8 cellular contexts compared by ENCODE assay signal in genomic region chr22:40498454-40499186, GRCh38.
DNase-seq lines count a peak whose midpoint lies in the region; ATAC-seq and TF ChIP-seq lines count a peak whose summit lies in the region.

No MANE protein-coding gene starts in this region.

- in situ Hi-C loops in GM23248 (cut with MboI) (no loop called here), Panc1 (cut with HindIII; ENCODE audit: low pct_unique_long_range_greater_than_20kb, low sequenced_read_pairs) (no loop called here)

- no peak overlapping the region for H2AFZ ChIP-seq in GM23248

- H3K79me2 ChIP-seq in GM23248 (ENCODE audit: insufficient read depth) = peaks cover 57% of the 10 kb centered on the region

- no peaks in the 10 kb centered on the region for H3K9me2 ChIP-seq in GM23248 (ENCODE audit: insufficient read depth)

- H3K4me3 ChIP-seq in GM23248 (peak overlapping the region; percentile 38), Panc1 (ENCODE audit: low read depth in 2 of 2, low read length in 2 of 2) (no peak overlapping the region), skin epidermis (no peak overlapping the region)

- H3K27me3 ChIP-seq in GM23248 (replicated peaks; ENCODE audit: insufficient read depth) (no peaks in the 10 kb centered on the region), Panc1 (ENCODE audit: control insufficient read depth, insufficient read depth, low read length) (no peaks in the 10 kb centered on the region)

- ATAC-seq in Panc1 (peak; percentile 97), HG02973 (IDR thresholded peaks at IDR 0.05; ENCODE audit: unreplicated experiment) (no peak)

- DNase-seq in GM23248 (peak; percentile 89), Panc1 (ENCODE audit: low read depth, low spot score) (peak; percentile 98), fibroblast of peridontal ligament (ENCODE audit: extremely low read depth) (peak; percentile 41), OCI-M1 (lab: John Stamatoyannopoulos, UW) (no peak), NCI-H1436 treated with DMSO at 0.1 percent for 48 hours (lab: John Stamatoyannopoulos, UW) (no peak)
- no peak for DNase-seq in effector CD4-positive, alpha-beta T cell

- CTCF ChIA-PET in Panc1 (lab: Charles Lee) = interaction anchor here (0.5 kb wide), 1 partner anchor 27 kb away, joined by 3 read pairs; no protein-coding TSS in a partner anchor

- 2 to 10% methylated on average over 6 of the region's 6 CpGs for WGBS in GM23248 (ENCODE audit: low coverage in 1 of 2, low lambda C conversion rate in 2 of 2, missing lambda C conversion rate in 2 of 2), 2 experiments

- TSS peak; percentile 74 for BruUV-seq in Panc1 (replicated peaks; lab: Mats Ljungman, UMichigan)

- H3K4me1 ChIP-seq in GM23248 (ENCODE audit: insufficient read depth) (peaks cover 43% of the 10 kb centered on the region), Panc1 (ENCODE audit: control insufficient read depth, insufficient read depth, low read length) (peaks cover 33% of the 10 kb centered on the region)

- H3K36me3 ChIP-seq in GM23248 (ENCODE audit: low read depth) = no peaks in the 10 kb centered on the region
- H3K36me3 ChIP-seq in Panc1 (ENCODE audit: control insufficient read depth, insufficient read depth, low read length) = no peaks in the 10 kb centered on the region

- H3K27ac ChIP-seq in GM23248 (peak overlapping the region; percentile 94), Panc1 (ENCODE audit: low read length) (peak overlapping the region; percentile 90), skin epidermis (peak overlapping the region in 16 of 21 experiments; percentile 2 to 70 (median 38))

- POLR2A ChIA-PET in Panc1 (lab: Charles Lee) = interaction anchor here (0.6 kb wide), 1 partner anchor 210 kb away, joined by 6 read pairs; no protein-coding TSS in a partner anchor

- TF ChIP-seq CTCF in Panc1 (IDR thresholded peaks at IDR 0.05) = no peak

- H4K20me1 ChIP-seq in GM23248 (ENCODE audit: insufficient read depth) = no peaks in the 10 kb centered on the region

- intact Hi-C loops in Panc1 (cut with micrococcal nuclease; ENCODE audit: unreplicated experiment) = no loop called here

- H3K9ac ChIP-seq in GM23248 = peak overlapping the region; percentile 71

- peaks cover 31% of the 10 kb centered on the region for H3F3A ChIP-seq in GM23248 (ENCODE audit: insufficient read depth)

- H3K9me3 ChIP-seq in GM23248 (ENCODE audit: low read depth) = no peaks in the 10 kb centered on the region
- H3K9me3 ChIP-seq in Panc1 (ENCODE audit: control insufficient read depth, insufficient read depth, low read depth, low read length) = no peaks in the 10 kb centered on the region

- H3K4me2 ChIP-seq in GM23248 (ENCODE audit: unreplicated experiment) = peak overlapping the region; percentile 63

Comparison
In these comparisons a context has a peak if more than half of its experiments do, and no peak if none do; other contexts are left out.
1. DNase-seq: peak in GM23248 (single experiment), Panc1 (single experiment) and fibroblast of peridontal ligament (single experiment); none in OCI-M1 (single experiment), effector CD4-positive, alpha-beta T cell (single experiment) and NCI-H1436 treated with DMSO at 0.1 percent for 48 hours (single experiment).
2. H3K27ac ChIP-seq: peak in every context shown above with its lines; median percentile 94 in GM23248; 90 in Panc1; 38 in skin epidermis.